1 cellular context compared by ENCODE assay signal in genomic region chr3:170413291-170413690, GRCh38.
TF ChIP-seq lines count a peak whose summit lies in the region.

No MANE protein-coding gene starts in this region.

TF ChIP-seq in GM23338, 12 proteins besides CTCF, POLR2A, EP300 and RAD21:
- TF ChIP-seq STAT1 (IDR thresholded peaks at IDR 0.05; ENCODE audit: unreplicated experiment) = no peak
- TF ChIP-seq POLR2AphosphoS5 (IDR thresholded peaks at IDR 0.05; ENCODE audit: low read depth) = no peak
- TF ChIP-seq EZH2phosphoT487 (IDR thresholded peaks at IDR 0.05; ENCODE audit: unreplicated experiment) = no peak
- TF ChIP-seq REST (IDR thresholded peaks at IDR 0.05; ENCODE audit: unreplicated experiment) = no peak
- TF ChIP-seq NANOG (IDR thresholded peaks at IDR 0.05; ENCODE audit: borderline replicate concordance) = no peak
- TF ChIP-seq CREB1 (CRISPR knock-in tag; IDR thresholded peaks at IDR 0.05; ENCODE audit: low read depth) = no peak
- no peak for TF ChIP-seq ZNF331 (CRISPR knock-in tag; IDR thresholded peaks at IDR 0.05; ENCODE audit: low read depth)
- TF ChIP-seq ZNF462 (CRISPR knock-in tag; IDR thresholded peaks at IDR 0.05) = no peak
- no peak for TF ChIP-seq ETS1 (IDR thresholded peaks at IDR 0.05)
